ENCODE assay signal across 8 cellular contexts in the genomic region with DNA sequence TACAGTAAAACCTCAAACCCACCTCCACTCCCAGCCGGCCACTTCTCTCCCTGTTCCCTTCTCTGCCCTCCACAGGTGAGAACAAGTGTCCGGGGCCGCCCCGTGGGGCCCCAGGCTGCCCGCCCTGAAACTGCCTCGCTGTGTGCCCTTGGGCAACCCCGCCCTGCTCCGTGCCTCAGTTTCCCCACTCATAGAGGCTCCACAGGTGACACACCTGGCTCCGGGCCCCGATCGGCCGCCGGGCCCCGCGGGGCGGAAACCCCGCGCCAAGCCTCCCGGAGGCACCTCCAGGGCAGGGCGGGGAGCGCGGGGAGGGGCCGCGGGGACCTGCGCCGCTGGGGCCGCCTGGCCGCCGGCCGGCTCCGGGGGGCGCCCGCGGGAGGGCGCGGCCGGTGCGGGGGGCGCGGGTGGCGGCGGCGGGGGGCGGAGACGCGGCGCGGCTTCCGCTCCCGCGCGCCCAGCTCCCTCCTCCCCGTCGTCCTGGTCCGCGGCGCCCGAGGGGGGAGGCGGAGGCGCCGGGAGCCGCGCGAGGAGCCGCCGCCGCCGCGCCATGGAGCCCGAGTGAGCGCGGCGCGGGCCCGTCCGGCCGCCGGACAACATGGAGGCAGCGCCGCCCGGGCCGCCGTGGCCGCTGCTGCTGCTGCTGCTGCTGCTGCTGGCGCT. TPM values are rescaled to one million over a fixed set of nuclear protein-coding genes. Genes with fewer than 3 reads are reported as not detected.
A peak's percentile ranks its signal among the peaks of the same experiment; 100 is the strongest.
DNase-seq lines count a peak whose midpoint lies in the region; ATAC-seq, FAIRE-seq and TF ChIP-seq lines count a peak whose summit lies in the region.

Gene LRP5 (plus strand): TSS at position 475 of the 663 bp plus-strand sequence. CDS start 124 bp downstream, at position 599.

- no peaks in the 10 kb centered on the region for H3K9me3 ChIP-seq in endocrine pancreas (ENCODE audit: control insufficient read depth, low read length)
- no peaks in the 10 kb centered on the region for H3K9me3 ChIP-seq in mononuclear cell (ENCODE audit: low read depth, low read length)

- no peaks in the 10 kb centered on the region for H3K4me1 ChIP-seq in endocrine pancreas (ENCODE audit: control insufficient read depth, insufficient read depth, low read length)
- peaks cover 17% of the 10 kb centered on the region for H3K4me1 ChIP-seq in mononuclear cell (ENCODE audit: insufficient read depth, low read length)

- TF ChIP-seq CTCF in AG10803 (conservative IDR thresholded peaks at IDR 0.05; ENCODE audit: low read length), result no peak

- no peaks in the 10 kb centered on the region for H3K36me3 ChIP-seq in endocrine pancreas (ENCODE audit: control insufficient read depth, insufficient read depth, low read length)

- FAIRE-seq in GM12891 (lab: Jason Lieb, UNC), result peak; percentile 47

- peak within 1 kb of the TSS; percentile 65 for H3K9ac ChIP-seq in endocrine pancreas (ENCODE audit: control insufficient read depth, insufficient read depth, low read length)

- no peak for TF ChIP-seq POLR2A in GM12891 (IDR thresholded peaks at IDR 0.05; ENCODE audit: low read depth, low read length)

- no peak for ATAC-seq in HG02588 (IDR thresholded peaks at IDR 0.05; ENCODE audit: unreplicated experiment)

- no peaks in the 10 kb centered on the region for H3K27me3 ChIP-seq in endocrine pancreas (ENCODE audit: control insufficient read depth, insufficient read depth, low read length)
- H3K27me3 ChIP-seq in mononuclear cell (ENCODE audit: insufficient read depth, low read length), result peaks cover 28% of the 10 kb centered on the region

- peak within 1 kb of the TSS; percentile 74 for H3K4me3 ChIP-seq in AG10803 (ENCODE audit: low read length)
- peak within 1 kb of the TSS; percentile 31 for H3K4me3 ChIP-seq in endocrine pancreas (ENCODE audit: control insufficient read depth, insufficient read depth, low read length)
- peak within 1 kb of the TSS; percentile 32 for H3K4me3 ChIP-seq in mononuclear cell (ENCODE audit: low read length)

- no peak for DNase-seq in AG10803 (ENCODE audit: low read depth)
- peak; percentile 75 for DNase-seq in GM12891 (ENCODE audit: insufficient read length, low spot score)
- DNase-seq in RPMI8226, result peak; percentile 73
- no peak for DNase-seq in ureter (ENCODE audit: low spot score)
- DNase-seq in stimulated activated CD8-positive, alpha-beta memory T cell treated with anti-CD3 and anti-CD28 coated beads, Interleukin-4, amount 100 ng/mL, for 48 hours, result no peak

TF ChIP-seq in GM12891, 5 proteins besides CTCF, POLR2A, EP300 and RAD21:
- TF ChIP-seq POU2F2 (IDR thresholded peaks at IDR 0.05; ENCODE audit: low read depth, low read length), result no peak
- TF ChIP-seq SPI1 (IDR thresholded peaks at IDR 0.05; ENCODE audit: low read depth, low read length), result no peak
- TF ChIP-seq PAX5 (IDR thresholded peaks at IDR 0.05; ENCODE audit: insufficient read depth, low read length, severe bottlenecking), result no peak
- no peak for TF ChIP-seq POLR2AphosphoS5 (IDR thresholded peaks at IDR 0.05; ENCODE audit: low read depth, low read length)
- TF ChIP-seq TAF1 (IDR thresholded peaks at IDR 0.05; ENCODE audit: low read depth, low read length), result no peak

RNA-seq across cellular contexts. Expression of gene LRP5, which starts in this region (rescaled TPM):
- polyA plus RNA-seq in GM12891 (2012; ENCODE audit: low read depth, missing spikeins), result 5.2 TPM
- total RNA-seq in mononuclear cell (0.42 TPM), ureter (82.4 TPM)

Comparison
In these comparisons a context has a peak if more than half of its experiments do, and no peak if none do; other contexts are left out.
1. RNA of gene LRP5 (total RNA-seq): 82.4 TPM in ureter (single experiment); 0.42 TPM in mononuclear cell (single experiment); every median in the first group is over 10 times any median in the second.
2. DNase-seq: peak in GM12891 (single experiment) and RPMI8226 (single experiment); none in AG10803 (single experiment), ureter (single experiment) and stimulated activated CD8-positive, alpha-beta memory T cell treated with anti-CD3 and anti-CD28 coated beads, Interleukin-4, amount 100 ng/mL, for 48 hours (single experiment).
3. Peak in every context shown above with its lines, with median percentiles within 50 percentile points of each other: H3K4me3 ChIP-seq.